ENCODE assay signal across 16 cellular contexts in genomic region chr17:4501295-4501949, GRCh38. TPM values are rescaled to one million over a fixed set of nuclear protein-coding genes. Genes with fewer than 3 reads are reported as not detected.
DNase-seq lines count a peak whose midpoint lies in the region; ATAC-seq and TF ChIP-seq lines count a peak whose summit lies in the region.
"Had no signal": no experiment of that assay in that cellular context is flagged by ENCODE, and none has a peak within 500 bp of the region (broad histone marks: within the 10 kb centered on the region; RNA-seq: fewer than 3 reads in every experiment).

No MANE protein-coding gene starts in this region.

- no peaks in the 10 kb centered on the region for H3K36me3 ChIP-seq in BLaER1 treated with 17β-estradiol and CSF1 and Interleukin-3, amounts not matched to agents 10 nM and 100 nM
- no peaks in the 10 kb centered on the region for H3K36me3 ChIP-seq in Loucy (ENCODE audit: insufficient read depth, low read length)

- peaks cover 4% of the 10 kb centered on the region for H3F3A ChIP-seq in Loucy (ENCODE audit: low read depth)

- POLR2A ChIA-PET in RWPE1 (lab: Yijun Ruan, JAX; ENCODE audit: low non-redundant PET): no interaction called here

- H3K36me3 Mint-ChIP-seq in endothelial cell (ENCODE audit: low read depth, unreplicated experiment) (peaks cover 12% of the 10 kb centered on the region), nephron (ENCODE audit: low read depth) (no peaks in the 10 kb centered on the region)
- H3K36me3 Mint-ChIP-seq: activated naive CD4-positive, alpha-beta T cell treated with anti-CD3 and anti-CD28 coated beads, Interleukin-2, amount 50 U/mL, for 24 hours; naive B cell had no signal

- no peak overlapping the region for H2AFZ ChIP-seq in Loucy (ENCODE audit: low read length)

- H3K27me3 Mint-ChIP-seq in endothelial cell (ENCODE audit: unreplicated experiment) (peaks cover 20% of the 10 kb centered on the region), nephron (ENCODE audit: low read depth) (peaks cover 74% of the 10 kb centered on the region)

- H3K27me3 ChIP-seq in BLaER1 treated with 17β-estradiol and CSF1 and Interleukin-3, amounts not matched to agents 10 nM and 100 nM: peaks cover 0 to 40% (median 0%) of the 10 kb centered on the region in 11 experiments; a peak in 10 of 22 replicates
- no peaks in the 10 kb centered on the region for H3K27me3 ChIP-seq in Loucy (ENCODE audit: insufficient read depth, low read length, poor library complexity, severe bottlenecking)

- H3K4me3 Mint-ChIP-seq in endothelial cell (ENCODE audit: unreplicated experiment) (peak overlapping the region; percentile 99), nephron (peak overlapping the region; percentile 12 to 88 (median 46))
- H3K4me3 Mint-ChIP-seq: activated CD4-positive, alpha-beta T cell treated with anti-CD3 and anti-CD28 coated beads, Interleukin-2, amount 10 ng/mL, durations not matched to agents 7 days and 5 days; activated naive CD4-positive, alpha-beta T cell treated with anti-CD3 and anti-CD28 coated beads, Interleukin-2, amount 50 U/mL, for 24 hours had no signal

- H3K4me1 ChIP-seq in BLaER1 treated with 17β-estradiol and CSF1 and Interleukin-3, amounts not matched to agents 10 nM and 100 nM: peaks cover 52 to 95% (median 90%) of the 10 kb centered on the region in 10 experiments
- H3K4me1 ChIP-seq in Loucy (ENCODE audit: insufficient read depth, low read length, poor library complexity, severe bottlenecking): peaks cover 67% of the 10 kb centered on the region
- H3K4me1 ChIP-seq: Caco-2 had no signal

- H3K9me3 ChIP-seq in BLaER1 treated with 17β-estradiol and CSF1 and Interleukin-3, amounts not matched to agents 10 nM and 100 nM (replicated peaks in 1 of 11): no peaks in the 10 kb centered on the region
- H3K9me3 ChIP-seq in Loucy (ENCODE audit: insufficient read depth, low read depth, low read length): no peaks in the 10 kb centered on the region
- H3K9me3 ChIP-seq: Caco-2 had no signal

- no peak for ATAC-seq in HG02885 (IDR thresholded peaks at IDR 0.05; ENCODE audit: poor library complexity, unreplicated experiment)
- no peak for ATAC-seq in GM18517 (IDR thresholded peaks at IDR 0.05; ENCODE audit: unreplicated experiment)

- peaks cover 66% of the 10 kb centered on the region for H3K79me2 ChIP-seq in Loucy (ENCODE audit: insufficient read depth, low read length)

- CTCF ChIA-PET in RWPE1 (lab: Yijun Ruan, JAX): interaction anchor here (0.7 kb wide), 1 partner anchor 23 kb away, joined by 4 read pairs; no protein-coding TSS in a partner anchor

- TF ChIP-seq CTCF in Loucy (conservative IDR thresholded peaks at IDR 0.05; ENCODE audit: low read length) (no peak), endothelial cell (IDR thresholded peaks at IDR 0.05; ENCODE audit: unreplicated experiment) (no peak), nephron (IDR thresholded peaks at IDR 0.05; ENCODE audit: unreplicated experiment in 3 of 3) (no peak), RWPE1 (conservative IDR thresholded peaks at IDR 0.05; ENCODE audit: low read depth) (no peak)

- H3K9me3 Mint-ChIP-seq in endothelial cell (ENCODE audit: unreplicated experiment) (no peaks in the 10 kb centered on the region), nephron (no peaks in the 10 kb centered on the region)
- H3K9me3 Mint-ChIP-seq: activated CD4-positive, alpha-beta T cell treated with anti-CD3 and anti-CD28 coated beads, Interleukin-2, amount 10 ng/mL, durations not matched to agents 7 days and 5 days; activated naive CD4-positive, alpha-beta T cell treated with anti-CD3 and anti-CD28 coated beads, Interleukin-2, amount 50 U/mL, for 24 hours; naive B cell had no signal

- peak overlapping the region in 2 of 11 experiments; percentile 75 to 78; a peak in 1 of 22 replicates for H3K9ac ChIP-seq in BLaER1 treated with 17β-estradiol and CSF1 and Interleukin-3, amounts not matched to agents 10 nM and 100 nM
- peak overlapping the region; percentile 79 for H3K9ac ChIP-seq in Loucy (ENCODE audit: low read depth, low read length, poor library complexity, severe bottlenecking)

- H3K4me2 ChIP-seq in BLaER1 treated with 17β-estradiol and CSF1 and Interleukin-3, amounts not matched to agents 10 nM and 100 nM: peak overlapping the region in 10 of 11 experiments; percentile 73 to 98 (median 92); a peak in 19 of 22 replicates
- H3K4me2 ChIP-seq in Loucy (ENCODE audit: low read depth, low read length, poor library complexity, severe bottlenecking): peak overlapping the region; percentile 95

- no peaks in the 10 kb centered on the region for H3K9me2 ChIP-seq in Loucy (replicated peaks; ENCODE audit: low read depth, low read length)

- H4K20me1 ChIP-seq in BLaER1 treated with 17β-estradiol and CSF1 and Interleukin-3, amounts not matched to agents 10 nM and 100 nM: peaks cover 0 to 83% (median 18%) of the 10 kb centered on the region in 11 experiments; a peak in 11 of 22 replicates
- H4K20me1 ChIP-seq in Loucy (ENCODE audit: insufficient read depth, low read length, poor library complexity, severe bottlenecking): no peaks in the 10 kb centered on the region

- 0 out of 20 replicates have a peak overlapping the region, but pooled peaks of 1 of the 10 experiments have one; percentile 66 for H3K4me3 ChIP-seq in BLaER1 treated with 17β-estradiol and CSF1 and Interleukin-3, amounts not matched to agents 10 nM and 100 nM
- H3K4me3 ChIP-seq in Loucy (ENCODE audit: low read length, poor library complexity, severe bottlenecking): peak overlapping the region; percentile 77
- H3K4me3 ChIP-seq: SK-N-MC had no signal

- DNase-seq in endothelial cell (ENCODE audit: low spot score): peak; percentile 58
- no peak for DNase-seq in RWPE1 (ENCODE audit: low spot score)
- DNase-seq in occipital lobe (lab: John Stamatoyannopoulos, UW): no peak
- DNase-seq: activated CD4-positive, alpha-beta T cell treated with anti-CD3 and anti-CD28 coated beads, Interleukin-2, amount 10 ng/mL, durations not matched to agents 7 days and 5 days; Caco-2; naive B cell; NCI-H187 treated with DMSO at 0.1 percent for 48 hours; NCI-H510A; T-helper 9 cell had no signal

- H3K27ac ChIP-seq in BLaER1 treated with 17β-estradiol and CSF1 and Interleukin-3, amounts not matched to agents 10 nM and 100 nM: no peak overlapping the region
- no peak overlapping the region for H3K27ac ChIP-seq in RWPE1
- H3K27ac ChIP-seq: SK-N-MC had no signal

- H3K4me1 Mint-ChIP-seq in endothelial cell (ENCODE audit: unreplicated experiment) (peaks cover 58% of the 10 kb centered on the region), nephron (peaks cover 16% of the 10 kb centered on the region)

- H3K27ac Mint-ChIP-seq in endothelial cell (ENCODE audit: unreplicated experiment): peak overlapping the region; percentile 91
- no peak overlapping the region for H3K27ac Mint-ChIP-seq in nephron
- H3K27ac Mint-ChIP-seq: activated CD4-positive, alpha-beta T cell treated with anti-CD3 and anti-CD28 coated beads, Interleukin-2, amount 10 ng/mL, durations not matched to agents 7 days and 5 days; activated naive CD4-positive, alpha-beta T cell treated with anti-CD3 and anti-CD28 coated beads, Interleukin-2, amount 50 U/mL, for 24 hours; naive B cell had no signal

RNA-seq across cellular contexts. Expression of gene SPNS2, which starts 2.7 kb away (rescaled TPM):
- total RNA-seq in endothelial cell (ENCODE audit: unreplicated experiment) (187 TPM), occipital lobe (15.9 TPM)

RNA-seq across cellular contexts. Expression of gene MYBBP1A, which starts 53.8 kb away (rescaled TPM):
- total RNA-seq in endothelial cell (ENCODE audit: unreplicated experiment) (32.4 TPM), occipital lobe (28.5 TPM)

RNA-seq across cellular contexts. Expression of gene GGT6, which starts 59.0 kb away (rescaled TPM):
- total RNA-seq in endothelial cell (ENCODE audit: unreplicated experiment) (not detected), occipital lobe (not detected)
- total RNA-seq: activated CD4-positive, alpha-beta T cell treated with anti-CD3 and anti-CD28 coated beads, Interleukin-2, amount 10 ng/mL, durations not matched to agents 7 days and 5 days; Caco-2 had no signal

Comparison
In these comparisons a context has a peak if more than half of its experiments do, and no peak if none do; other contexts are left out.
1. RNA of gene SPNS2, which starts 2.7 kb away (total RNA-seq): 187 TPM in endothelial cell (single experiment); 15.9 TPM in occipital lobe (single experiment); every median in the first group is over 10 times any median in the second.